ENCODE assay signal across 10 cellular contexts in the genomic region with DNA sequence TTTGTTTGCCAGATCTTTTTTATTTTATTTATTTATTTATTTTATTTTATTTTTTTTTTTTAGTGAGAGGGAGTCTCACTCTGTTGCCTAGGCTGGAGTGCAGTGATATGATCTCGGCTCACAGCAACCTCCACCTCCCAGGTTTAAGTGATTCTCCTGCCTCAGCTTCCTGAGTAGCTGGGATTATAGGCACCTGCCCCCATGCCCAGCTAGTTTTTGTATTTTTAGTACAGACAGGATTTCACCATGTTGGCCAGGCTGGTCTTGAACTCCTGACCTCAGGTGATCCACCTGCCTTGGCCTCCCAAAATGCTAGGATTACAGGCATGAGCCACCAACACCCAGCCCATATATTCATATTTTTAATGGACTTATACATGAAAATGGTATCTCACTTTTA. TPM values are rescaled to one million over a fixed set of nuclear protein-coding genes. Genes with fewer than 3 reads are reported as not detected.
DNase-seq lines count a peak whose midpoint lies in the region; ATAC-seq and TF ChIP-seq lines count a peak whose summit lies in the region.
"Not testable (repeated sequence)": the region's sequence is repeated elsewhere in the genome, so short reads cannot be mapped to it uniquely, and the experiment has no call there.
"Had no signal": no experiment of that assay in that cellular context is flagged by ENCODE, and none has a peak within 500 bp of the region (broad histone marks: within the 10 kb centered on the region; RNA-seq: fewer than 3 reads in every experiment).

No MANE protein-coding gene starts in this region.

- H3K4me1 Mint-ChIP-seq in CD4-positive, alpha-beta memory T cell = peaks cover 55 to 96% (median 68%) of the 10 kb centered on the region in 4 donors
- peaks cover 63% of the 10 kb centered on the region for H3K4me1 Mint-ChIP-seq in T-helper 1 cell treated with Interleukin-12 subunit alpha and Interleukin-12 subunit beta and Interleukin-4 antibody, amounts not matched to agents 30 μg/mL and 1 μg/mL, for 36 hours (ENCODE audit: low read depth)
- peaks cover 66% of the 10 kb centered on the region for H3K4me1 Mint-ChIP-seq in activated CD8-positive, alpha-beta T cell treated with anti-CD3 and anti-CD28 coated beads, Interleukin-2, amount 10 ng/mL, durations not matched to agents 7 days and 5 days (ENCODE audit: low read depth)
- H3K4me1 Mint-ChIP-seq in activated naive CD4-positive, alpha-beta T cell treated with anti-CD3 and anti-CD28 coated beads for 36 hours (ENCODE audit: low read depth) = peaks cover 71% of the 10 kb centered on the region
- peaks cover 73 to 77% of the 10 kb centered on the region in 2 donors for H3K4me1 Mint-ChIP-seq in effector memory CD8-positive, alpha-beta T cell (ENCODE audit: low read depth in 2 of 2)
- H3K4me1 Mint-ChIP-seq in memory B cell = peaks cover 61% of the 10 kb centered on the region

- peak overlapping the region; percentile 36 to 98 (median 94) for H3K27ac Mint-ChIP-seq in CD4-positive, alpha-beta memory T cell
- peak overlapping the region; percentile 55 for H3K27ac Mint-ChIP-seq in T-helper 1 cell treated with Interleukin-12 subunit alpha and Interleukin-12 subunit beta and Interleukin-4 antibody, amounts not matched to agents 30 μg/mL and 1 μg/mL, for 36 hours
- H3K27ac Mint-ChIP-seq in activated CD8-positive, alpha-beta T cell treated with anti-CD3 and anti-CD28 coated beads, Interleukin-2, amount 10 ng/mL, durations not matched to agents 7 days and 5 days = peak overlapping the region; percentile 73
- H3K27ac Mint-ChIP-seq in activated naive CD4-positive, alpha-beta T cell treated with anti-CD3 and anti-CD28 coated beads for 36 hours = peak overlapping the region; percentile 100
- peak overlapping the region; percentile 90 to 99 for H3K27ac Mint-ChIP-seq in effector memory CD8-positive, alpha-beta T cell
- peak overlapping the region; percentile 99 for H3K27ac Mint-ChIP-seq in memory B cell

- peak overlapping the region in 1 of 2 donors; percentile 85 for H3K4me3 ChIP-seq in CD4-positive, alpha-beta memory T cell (ENCODE audit: low read length in 2 of 2)
- peak overlapping the region in 4 of 7 experiments; percentile 4 to 72 (median 47) for H3K4me3 ChIP-seq in skin epidermis
- H3K4me3 ChIP-seq in uterus = not testable (repeated sequence)

- TF ChIP-seq POLR2A in uterus (IDR thresholded peaks at IDR 0.05) = not testable (repeated sequence)

- H3K4me3 Mint-ChIP-seq in CD4-positive, alpha-beta memory T cell = peak overlapping the region; percentile 94 to 100 (median 99)
- H3K4me3 Mint-ChIP-seq in T-helper 1 cell treated with Interleukin-12 subunit alpha and Interleukin-12 subunit beta and Interleukin-4 antibody, amounts not matched to agents 30 μg/mL and 1 μg/mL, for 36 hours = peak overlapping the region; percentile 32
- H3K4me3 Mint-ChIP-seq in activated CD8-positive, alpha-beta T cell treated with anti-CD3 and anti-CD28 coated beads, Interleukin-2, amount 10 ng/mL, durations not matched to agents 7 days and 5 days = peak overlapping the region; percentile 100
- peak overlapping the region; percentile 99 for H3K4me3 Mint-ChIP-seq in activated naive CD4-positive, alpha-beta T cell treated with anti-CD3 and anti-CD28 coated beads for 36 hours
- peak overlapping the region; percentile 75 to 91 for H3K4me3 Mint-ChIP-seq in effector memory CD8-positive, alpha-beta T cell
- H3K4me3 Mint-ChIP-seq in memory B cell = peak overlapping the region; percentile 100

- not testable (repeated sequence) for ATAC-seq in activated CD8-positive, alpha-beta T cell treated with anti-CD3 and anti-CD28 coated beads, Interleukin-2, amount 10 ng/mL, durations not matched to agents 7 days and 5 days; effector memory CD8-positive, alpha-beta T cell (replicated peaks); memory B cell (ENCODE audit: low read depth)

- POLR2A ChIA-PET in CD4-positive, alpha-beta memory T cell (lab: Charles Lee; ENCODE audit: partially characterized antibody) = interaction anchor here (0.6 to 6.6 kb wide), 6 partner anchors 12 to 47 kb away, joined by 3 to 110 read pairs (median 30); no protein-coding TSS in a partner anchor
- POLR2A ChIA-PET in activated CD8-positive, alpha-beta T cell treated with anti-CD3 and anti-CD28 coated beads, Interleukin-2, amount 10 ng/mL, durations not matched to agents 7 days and 5 days (lab: Charles Lee) = interaction anchor here (1.0 to 7.6 kb wide), 4 partner anchors 9 to 49 kb away, joined by 4 to 58 read pairs (median 10); no protein-coding TSS in a partner anchor

- not testable (repeated sequence) for H3K9me3 Mint-ChIP-seq in CD4-positive, alpha-beta memory T cell; T-helper 1 cell treated with Interleukin-12 subunit alpha and Interleukin-12 subunit beta and Interleukin-4 antibody, amounts not matched to agents 30 μg/mL and 1 μg/mL, for 36 hours; activated CD8-positive, alpha-beta T cell treated with anti-CD3 and anti-CD28 coated beads, Interleukin-2, amount 10 ng/mL, durations not matched to agents 7 days and 5 days (ENCODE audit: insufficient read depth); activated naive CD4-positive, alpha-beta T cell treated with anti-CD3 and anti-CD28 coated beads for 36 hours; effector memory CD8-positive, alpha-beta T cell; memory B cell

- H3K36me3 ChIP-seq in CD4-positive, alpha-beta memory T cell (ENCODE audit: insufficient read depth, low read length); uterus: not testable (repeated sequence)

- H3K9me3 ChIP-seq in CD4-positive, alpha-beta memory T cell (ENCODE audit: control insufficient read depth in 1 of 2, low read length in 2 of 2); uterus: not testable (repeated sequence)

- not testable (repeated sequence) for H3K27me3 Mint-ChIP-seq in CD4-positive, alpha-beta memory T cell; T-helper 1 cell treated with Interleukin-12 subunit alpha and Interleukin-12 subunit beta and Interleukin-4 antibody, amounts not matched to agents 30 μg/mL and 1 μg/mL, for 36 hours (ENCODE audit: low read depth); activated CD8-positive, alpha-beta T cell treated with anti-CD3 and anti-CD28 coated beads, Interleukin-2, amount 10 ng/mL, durations not matched to agents 7 days and 5 days (ENCODE audit: low read depth); activated naive CD4-positive, alpha-beta T cell treated with anti-CD3 and anti-CD28 coated beads for 36 hours (ENCODE audit: low read depth); effector memory CD8-positive, alpha-beta T cell; memory B cell

- H3K27ac ChIP-seq in CD4-positive, alpha-beta memory T cell (ENCODE audit: low read depth, low read length) = peak overlapping the region; percentile 97
- H3K27ac ChIP-seq in skin epidermis (peak overlapping the region in 8 of 21 experiments; percentile 56 to 98 (median 92)), uterus (peak overlapping the region; percentile 94)

- DNase-seq in CD4-positive, alpha-beta memory T cell; activated CD8-positive, alpha-beta T cell treated with anti-CD3 and anti-CD28 coated beads, Interleukin-2, amount 10 ng/mL, durations not matched to agents 7 days and 5 days; activated naive CD4-positive, alpha-beta T cell treated with anti-CD3 and anti-CD28 coated beads for 36 hours; effector memory CD8-positive, alpha-beta T cell; memory B cell (ENCODE audit: low spot score in 2 of 2); uterus: not testable (repeated sequence)

- not testable (repeated sequence) for H3K27me3 ChIP-seq in CD4-positive, alpha-beta memory T cell (ENCODE audit: insufficient read depth, low read length); uterus

- H3K36me3 Mint-ChIP-seq in CD4-positive, alpha-beta memory T cell = peaks cover 36 to 76% of the 10 kb centered on the region in 2 donors
- peaks cover 66% of the 10 kb centered on the region for H3K36me3 Mint-ChIP-seq in T-helper 1 cell treated with Interleukin-12 subunit alpha and Interleukin-12 subunit beta and Interleukin-4 antibody, amounts not matched to agents 30 μg/mL and 1 μg/mL, for 36 hours (ENCODE audit: low read depth)
- H3K36me3 Mint-ChIP-seq in activated CD8-positive, alpha-beta T cell treated with anti-CD3 and anti-CD28 coated beads, Interleukin-2, amount 10 ng/mL, durations not matched to agents 7 days and 5 days (ENCODE audit: low read depth) = peaks cover 82% of the 10 kb centered on the region
- H3K36me3 Mint-ChIP-seq in activated naive CD4-positive, alpha-beta T cell treated with anti-CD3 and anti-CD28 coated beads for 36 hours (ENCODE audit: low read depth) = peaks cover 52% of the 10 kb centered on the region
- H3K36me3 Mint-ChIP-seq in effector memory CD8-positive, alpha-beta T cell (ENCODE audit: insufficient read depth) = peaks cover 53% of the 10 kb centered on the region
- H3K36me3 Mint-ChIP-seq in memory B cell = peaks cover 35% of the 10 kb centered on the region

- not testable (repeated sequence) for TF ChIP-seq CTCF in uterus (IDR thresholded peaks at IDR 0.05)

- CTCF ChIA-PET in CD4-positive, alpha-beta memory T cell (lab: Charles Lee; ENCODE audit: partially characterized antibody) = interaction anchor here (1.2 to 2.6 kb wide), 7 partner anchors 13 to 50 kb away, joined by 3 to 8 read pairs (median 4); no protein-coding TSS in a partner anchor
- CTCF ChIA-PET in activated CD8-positive, alpha-beta T cell treated with anti-CD3 and anti-CD28 coated beads, Interleukin-2, amount 10 ng/mL, durations not matched to agents 7 days and 5 days (lab: Charles Lee) = interaction anchor here (0.7 to 4.9 kb wide), 4 partner anchors 13 to 49 kb away, joined by 3 to 35 read pairs (median 12); no protein-coding TSS in a partner anchor
- CTCF ChIA-PET in activated naive CD4-positive, alpha-beta T cell treated with anti-CD3 and anti-CD28 coated beads for 36 hours (lab: Charles Lee) = interaction anchor here (1.4 to 2.1 kb wide), 2 partner anchors 28 to 53 kb away, joined by 3 to 5 read pairs; no protein-coding TSS in a partner anchor

- peaks cover 72% of the 10 kb centered on the region for H3K4me1 ChIP-seq in CD4-positive, alpha-beta memory T cell (ENCODE audit: insufficient read depth, low read length)
- not testable (repeated sequence) for H3K4me1 ChIP-seq in uterus

- intact Hi-C loops in CD4-positive, alpha-beta memory T cell (cut with micrococcal nuclease); uterus (cut with DNase I; ENCODE audit: low total_unique reads): not testable (repeated sequence)
- intact Hi-C loops in activated naive CD4-positive, alpha-beta T cell treated with anti-CD3 and anti-CD28 coated beads for 36 hours (cut with micrococcal nuclease) = loop anchor here (5.0 kb wide), 1 partner anchor 545 kb away; a partner anchor contains a TSS

RNA-seq across cellular contexts. Expression of a gene that starts 3.1 kb away (rescaled TPM):
- total RNA-seq in CD4-positive, alpha-beta memory T cell = 100 to 1,000 TPM; 416 to 457 TPM
- 100 to 1,000 TPM in 1 of 2 donors, 10 to 100 TPM in 1; 41.6 to 151 TPM for polyA plus RNA-seq in CD4-positive, alpha-beta memory T cell
- 100 to 1,000 TPM; 280 to 291 TPM for total RNA-seq in activated CD8-positive, alpha-beta T cell treated with anti-CD3 and anti-CD28 coated beads, Interleukin-2, amount 10 ng/mL, durations not matched to agents 7 days and 5 days
- 100 to 1,000 TPM; 104 to 119 TPM for total RNA-seq in activated naive CD4-positive, alpha-beta T cell treated with anti-CD3 and anti-CD28 coated beads for 36 hours
- 10 to 100 TPM; 14.9 to 77.0 (median 23.9) TPM for total RNA-seq in uterus

RNA-seq across cellular contexts. Expression of a gene that starts 30.7 kb away (rescaled TPM):
- total RNA-seq in CD4-positive, alpha-beta memory T cell = not detected
- polyA plus RNA-seq in CD4-positive, alpha-beta memory T cell = under 1 TPM in 1 of 2 donors, not detected in 1; 0.14 TPM
- total RNA-seq in activated CD8-positive, alpha-beta T cell treated with anti-CD3 and anti-CD28 coated beads, Interleukin-2, amount 10 ng/mL, durations not matched to agents 7 days and 5 days = not detected
- not detected for total RNA-seq in activated naive CD4-positive, alpha-beta T cell treated with anti-CD3 and anti-CD28 coated beads for 36 hours
- total RNA-seq in uterus = 1 to 10 TPM in 1 of 4 donors, under 1 TPM in 1, not detected in 2; 0.58 to 2.8 TPM
- total RNA-seq: H7 had no signal
- polyA plus RNA-seq: A549 had no signal

Comparison
In these comparisons a context has a peak if more than half of its experiments do, and no peak if none do; other contexts are left out.
1. H3K4me3 Mint-ChIP-seq: peak in every context shown above with its lines; median percentile 100 in activated CD8-positive, alpha-beta T cell treated with anti-CD3 and anti-CD28 coated beads, Interleukin-2, amount 10 ng/mL, durations not matched to agents 7 days and 5 days; 100 in memory B cell; 99 in CD4-positive, alpha-beta memory T cell; 99 in activated naive CD4-positive, alpha-beta T cell treated with anti-CD3 and anti-CD28 coated beads for 36 hours; 83 in effector memory CD8-positive, alpha-beta T cell; 32 in T-helper 1 cell treated with Interleukin-12 subunit alpha and Interleukin-12 subunit beta and Interleukin-4 antibody, amounts not matched to agents 30 μg/mL and 1 μg/mL, for 36 hours.